1 cellular context compared by ENCODE assay signal in the genomic region with DNA sequence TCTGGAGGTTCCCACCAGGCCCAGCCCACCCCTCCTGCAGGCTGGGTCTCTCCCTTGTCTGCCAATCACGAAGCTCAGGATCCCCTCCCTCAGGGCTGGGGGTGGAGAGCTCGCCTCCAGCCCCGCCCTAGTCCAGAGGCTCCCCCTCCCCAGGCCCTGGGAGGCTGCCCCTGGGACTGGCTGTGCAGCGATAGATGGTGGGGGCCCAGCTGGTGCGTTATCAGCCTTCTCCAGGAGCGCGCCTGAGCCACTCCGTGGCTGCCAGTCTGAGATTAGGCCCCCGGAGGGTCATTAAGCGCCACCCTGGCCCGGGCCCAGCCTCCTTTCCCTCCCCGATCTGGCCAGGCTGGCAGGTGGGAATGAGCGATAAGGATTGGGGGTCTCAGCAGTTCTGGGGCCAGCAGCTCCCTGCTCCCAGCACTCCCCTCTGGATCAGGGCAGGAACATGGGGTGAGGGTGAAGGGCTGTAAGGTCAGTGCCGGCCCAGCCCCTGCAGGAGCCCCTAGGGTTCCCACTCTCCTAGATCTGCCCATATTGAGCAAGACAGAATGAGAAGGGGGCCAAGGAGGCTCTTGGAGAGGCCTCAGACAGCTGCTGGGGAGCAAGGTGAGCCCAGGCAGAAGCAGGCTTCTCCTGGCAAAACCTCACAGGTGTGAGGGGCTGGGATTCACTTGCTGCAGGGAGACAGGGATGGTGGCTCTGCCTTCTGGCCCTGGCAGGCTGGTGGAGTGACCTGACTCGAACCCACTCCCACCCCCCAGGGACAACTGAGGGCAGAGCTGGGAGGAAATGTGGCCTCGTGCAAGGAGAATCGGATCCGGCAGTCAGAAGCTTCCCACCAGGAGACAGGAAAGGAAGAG.
TF ChIP-seq lines count a peak whose summit lies in the region.

No MANE protein-coding gene starts in this region.

TF ChIP-seq in K562, 482 proteins besides CTCF, POLR2A, EP300 and RAD21 (continued from another document and continues in another):
- peak in 1 of 2 experiments; percentile 100; a peak in 2 of 4 replicates for TF ChIP-seq ZMIZ1 (IDR thresholded peaks at IDR 0.05; ENCODE audit: low read depth in 2 of 2, low read length in 2 of 2)
- TF ChIP-seq ZFP1 (CRISPR knock-in tag; IDR thresholded peaks at IDR 0.05), result peak; percentile 72; the same call in 1 of the 2 replicates
- TF ChIP-seq GABPA (tag; conservative IDR thresholded peaks at IDR 0.05; ENCODE audit: low read depth), result peak; percentile 54; the same call in 1 of the 2 replicates
- TF ChIP-seq ZNF354B (CRISPR knock-in tag; IDR thresholded peaks at IDR 0.05), result peak; percentile 79; the same call in 1 of the 2 replicates
- no peak; the same call in 1 of the 2 replicates for TF ChIP-seq BRD4 (IDR thresholded peaks at IDR 0.05)
- peak; percentile 68; the same call in 1 of the 2 replicates for TF ChIP-seq KDM2B (CRISPR knock-in tag; IDR thresholded peaks at IDR 0.05)
- peak; percentile 71 for TF ChIP-seq PTRF (tag; IDR thresholded peaks at IDR 0.05)
- no peak for TF ChIP-seq CREB5 (CRISPR knock-in tag; IDR thresholded peaks at IDR 0.05)
- no peak for TF ChIP-seq ZNF408 (CRISPR knock-in tag; IDR thresholded peaks at IDR 0.05; ENCODE audit: low read depth)
- TF ChIP-seq KAT2B (IDR thresholded peaks at IDR 0.05; ENCODE audit: low read depth, low read length), result no peak
- no peak for TF ChIP-seq POU5F1 (IDR thresholded peaks at IDR 0.05; ENCODE audit: borderline replicate concordance, low read depth, low read length, partially characterized antibody)
- peak; percentile 100 for TF ChIP-seq NCOR1 (IDR thresholded peaks at IDR 0.05)
- peak; percentile 44; the same call in 1 of the 2 replicates for TF ChIP-seq ZNF57 (CRISPR knock-in tag; IDR thresholded peaks at IDR 0.05)
- TF ChIP-seq RFX5 (IDR thresholded peaks at IDR 0.05; ENCODE audit: low read depth, low read length), result no peak
- TF ChIP-seq TRIM24 (IDR thresholded peaks at IDR 0.05), result peak; percentile 100
- TF ChIP-seq MECOM (CRISPR knock-in tag; IDR thresholded peaks at IDR 0.05), result peak; percentile 85
- TF ChIP-seq SMAD2 (IDR thresholded peaks at IDR 0.05; ENCODE audit: low read depth, low read length), result no peak
- TF ChIP-seq ZNF436 (CRISPR knock-in tag; IDR thresholded peaks at IDR 0.05), result no peak
- TF ChIP-seq RUNX1 (IDR thresholded peaks at IDR 0.05; ENCODE audit: low read depth), result peak; percentile 99
- no peak; the same call in 1 of the 2 replicates for TF ChIP-seq YBX1 (IDR thresholded peaks at IDR 0.05)
- TF ChIP-seq ZNF347 (CRISPR knock-in tag; IDR thresholded peaks at IDR 0.05; ENCODE audit: low read depth), result no peak
- peak; percentile 14 for TF ChIP-seq BRD9 (IDR thresholded peaks at IDR 0.05; ENCODE audit: low read depth, partially characterized antibody)
- 0 out of 2 replicates have a peak, but pooled peaks have one; percentile 23 for TF ChIP-seq ARID2 (IDR thresholded peaks at IDR 0.05)
- no peak for TF ChIP-seq SAP30 (IDR thresholded peaks at IDR 0.05; ENCODE audit: borderline replicate concordance, insufficient read depth, low read depth, low read length, poor library complexity, severe bottlenecking)
- peak; percentile 57; the same call in 1 of the 2 replicates for TF ChIP-seq NR2F6 (CRISPR knock-in tag; IDR thresholded peaks at IDR 0.05)
- no peak for TF ChIP-seq XRCC3 (IDR thresholded peaks at IDR 0.05)
- TF ChIP-seq TAF15 (IDR thresholded peaks at IDR 0.05; ENCODE audit: low read depth, low read length), result no peak
- TF ChIP-seq, protein P1, sequence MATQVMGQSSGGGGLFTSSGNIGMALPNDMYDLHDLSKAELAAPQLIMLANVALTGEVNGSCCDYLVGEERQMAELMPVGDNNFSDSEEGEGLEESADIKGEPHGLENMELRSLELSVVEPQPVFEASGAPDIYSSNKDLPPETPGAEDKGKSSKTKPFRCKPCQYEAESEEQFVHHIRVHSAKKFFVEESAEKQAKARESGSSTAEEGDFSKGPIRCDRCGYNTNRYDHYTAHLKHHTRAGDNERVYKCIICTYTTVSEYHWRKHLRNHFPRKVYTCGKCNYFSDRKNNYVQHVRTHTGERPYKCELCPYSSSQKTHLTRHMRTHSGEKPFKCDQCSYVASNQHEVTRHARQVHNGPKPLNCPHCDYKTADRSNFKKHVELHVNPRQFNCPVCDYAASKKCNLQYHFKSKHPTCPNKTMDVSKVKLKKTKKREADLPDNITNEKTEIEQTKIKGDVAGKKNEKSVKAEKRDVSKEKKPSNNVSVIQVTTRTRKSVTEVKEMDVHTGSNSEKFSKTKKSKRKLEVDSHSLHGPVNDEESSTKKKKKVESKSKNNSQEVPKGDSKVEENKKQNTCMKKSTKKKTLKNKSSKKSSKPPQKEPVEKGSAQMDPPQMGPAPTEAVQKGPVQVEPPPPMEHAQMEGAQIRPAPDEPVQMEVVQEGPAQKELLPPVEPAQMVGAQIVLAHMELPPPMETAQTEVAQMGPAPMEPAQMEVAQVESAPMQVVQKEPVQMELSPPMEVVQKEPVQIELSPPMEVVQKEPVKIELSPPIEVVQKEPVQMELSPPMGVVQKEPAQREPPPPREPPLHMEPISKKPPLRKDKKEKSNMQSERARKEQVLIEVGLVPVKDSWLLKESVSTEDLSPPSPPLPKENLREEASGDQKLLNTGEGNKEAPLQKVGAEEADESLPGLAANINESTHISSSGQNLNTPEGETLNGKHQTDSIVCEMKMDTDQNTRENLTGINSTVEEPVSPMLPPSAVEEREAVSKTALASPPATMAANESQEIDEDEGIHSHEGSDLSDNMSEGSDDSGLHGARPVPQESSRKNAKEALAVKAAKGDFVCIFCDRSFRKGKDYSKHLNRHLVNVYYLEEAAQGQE (CRISPR knock-in tag; IDR thresholded peaks at IDR 0.05; ENCODE audit: low read depth), result peak; percentile 84
- TF ChIP-seq, protein P2, sequence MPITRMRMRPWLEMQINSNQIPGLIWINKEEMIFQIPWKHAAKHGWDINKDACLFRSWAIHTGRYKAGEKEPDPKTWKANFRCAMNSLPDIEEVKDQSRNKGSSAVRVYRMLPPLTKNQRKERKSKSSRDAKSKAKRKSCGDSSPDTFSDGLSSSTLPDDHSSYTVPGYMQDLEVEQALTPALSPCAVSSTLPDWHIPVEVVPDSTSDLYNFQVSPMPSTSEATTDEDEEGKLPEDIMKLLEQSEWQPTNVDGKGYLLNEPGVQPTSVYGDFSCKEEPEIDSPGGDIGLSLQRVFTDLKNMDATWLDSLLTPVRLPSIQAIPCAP (CRISPR knock-in tag; IDR thresholded peaks at IDR 0.05; ENCODE audit: borderline replicate concordance), result no peak
- TF ChIP-seq BHLHE40 (IDR thresholded peaks at IDR 0.05; ENCODE audit: low read length), result peak; percentile 93
- TF ChIP-seq PML (IDR thresholded peaks at IDR 0.05; ENCODE audit: low read length), result peak; percentile 100
- TF ChIP-seq PHF8 (IDR thresholded peaks at IDR 0.05; ENCODE audit: borderline replicate concordance, low read length), result peak; percentile 20; the same call in 1 of the 2 replicates
- TF ChIP-seq PURB (CRISPR knock-in tag; IDR thresholded peaks at IDR 0.05; ENCODE audit: low read depth), result no peak
- TF ChIP-seq SMC3 (conservative IDR thresholded peaks at IDR 0.05; ENCODE audit: insufficient read depth, low read depth, low read length), result no peak
- TF ChIP-seq MCM3 (IDR thresholded peaks at IDR 0.05), result no peak
- peak; percentile 83 for TF ChIP-seq MAFK (IDR thresholded peaks at IDR 0.05; ENCODE audit: low read length)
- TF ChIP-seq, protein P3, sequence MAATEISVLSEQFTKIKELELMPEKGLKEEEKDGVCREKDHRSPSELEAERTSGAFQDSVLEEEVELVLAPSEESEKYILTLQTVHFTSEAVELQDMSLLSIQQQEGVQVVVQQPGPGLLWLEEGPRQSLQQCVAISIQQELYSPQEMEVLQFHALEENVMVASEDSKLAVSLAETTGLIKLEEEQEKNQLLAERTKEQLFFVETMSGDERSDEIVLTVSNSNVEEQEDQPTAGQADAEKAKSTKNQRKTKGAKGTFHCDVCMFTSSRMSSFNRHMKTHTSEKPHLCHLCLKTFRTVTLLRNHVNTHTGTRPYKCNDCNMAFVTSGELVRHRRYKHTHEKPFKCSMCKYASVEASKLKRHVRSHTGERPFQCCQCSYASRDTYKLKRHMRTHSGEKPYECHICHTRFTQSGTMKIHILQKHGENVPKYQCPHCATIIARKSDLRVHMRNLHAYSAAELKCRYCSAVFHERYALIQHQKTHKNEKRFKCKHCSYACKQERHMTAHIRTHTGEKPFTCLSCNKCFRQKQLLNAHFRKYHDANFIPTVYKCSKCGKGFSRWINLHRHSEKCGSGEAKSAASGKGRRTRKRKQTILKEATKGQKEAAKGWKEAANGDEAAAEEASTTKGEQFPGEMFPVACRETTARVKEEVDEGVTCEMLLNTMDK (IDR thresholded peaks at IDR 0.05; ENCODE audit: borderline replicate concordance, insufficient read depth, low read depth, low read length, poor library complexity, severe bottlenecking), result no peak
- TF ChIP-seq, protein P4, sequence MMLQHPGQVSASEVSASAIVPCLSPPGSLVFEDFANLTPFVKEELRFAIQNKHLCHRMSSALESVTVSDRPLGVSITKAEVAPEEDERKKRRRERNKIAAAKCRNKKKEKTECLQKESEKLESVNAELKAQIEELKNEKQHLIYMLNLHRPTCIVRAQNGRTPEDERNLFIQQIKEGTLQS (IDR thresholded peaks at IDR 0.05), result peak; percentile 75
- TF ChIP-seq, protein P4 (CRISPR knock-in tag; conservative IDR thresholded peaks at IDR 0.05), result no peak
- peak; percentile 3 for TF ChIP-seq SP2 (IDR thresholded peaks at IDR 0.05; ENCODE audit: extremely low read depth, low read depth, low read length, poor library complexity, severe bottlenecking)
- no peak for TF ChIP-seq SRSF7 (optimal IDR thresholded peaks at IDR 0.05; ENCODE audit: low read depth, low read length)
- no peak for TF ChIP-seq KLF10 (CRISPR knock-in tag; IDR thresholded peaks at IDR 0.05)
- TF ChIP-seq ZKSCAN8 (CRISPR knock-in tag; IDR thresholded peaks at IDR 0.05), result peak; percentile 97
- TF ChIP-seq CBX8 (IDR thresholded peaks at IDR 0.05; ENCODE audit: borderline replicate concordance, extremely low read depth, low read depth, low read length, poor library complexity, severe bottlenecking), result no peak
- TF ChIP-seq, protein P5, sequence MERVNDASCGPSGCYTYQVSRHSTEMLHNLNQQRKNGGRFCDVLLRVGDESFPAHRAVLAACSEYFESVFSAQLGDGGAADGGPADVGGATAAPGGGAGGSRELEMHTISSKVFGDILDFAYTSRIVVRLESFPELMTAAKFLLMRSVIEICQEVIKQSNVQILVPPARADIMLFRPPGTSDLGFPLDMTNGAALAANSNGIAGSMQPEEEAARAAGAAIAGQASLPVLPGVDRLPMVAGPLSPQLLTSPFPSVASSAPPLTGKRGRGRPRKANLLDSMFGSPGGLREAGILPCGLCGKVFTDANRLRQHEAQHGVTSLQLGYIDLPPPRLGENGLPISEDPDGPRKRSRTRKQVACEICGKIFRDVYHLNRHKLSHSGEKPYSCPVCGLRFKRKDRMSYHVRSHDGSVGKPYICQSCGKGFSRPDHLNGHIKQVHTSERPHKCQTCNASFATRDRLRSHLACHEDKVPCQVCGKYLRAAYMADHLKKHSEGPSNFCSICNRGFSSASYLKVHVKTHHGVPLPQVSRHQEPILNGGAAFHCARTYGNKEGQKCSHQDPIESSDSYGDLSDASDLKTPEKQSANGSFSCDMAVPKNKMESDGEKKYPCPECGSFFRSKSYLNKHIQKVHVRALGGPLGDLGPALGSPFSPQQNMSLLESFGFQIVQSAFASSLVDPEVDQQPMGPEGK (CRISPR knock-in tag; IDR thresholded peaks at IDR 0.05; ENCODE audit: borderline replicate concordance), result no peak
